In the genomic region with DNA sequence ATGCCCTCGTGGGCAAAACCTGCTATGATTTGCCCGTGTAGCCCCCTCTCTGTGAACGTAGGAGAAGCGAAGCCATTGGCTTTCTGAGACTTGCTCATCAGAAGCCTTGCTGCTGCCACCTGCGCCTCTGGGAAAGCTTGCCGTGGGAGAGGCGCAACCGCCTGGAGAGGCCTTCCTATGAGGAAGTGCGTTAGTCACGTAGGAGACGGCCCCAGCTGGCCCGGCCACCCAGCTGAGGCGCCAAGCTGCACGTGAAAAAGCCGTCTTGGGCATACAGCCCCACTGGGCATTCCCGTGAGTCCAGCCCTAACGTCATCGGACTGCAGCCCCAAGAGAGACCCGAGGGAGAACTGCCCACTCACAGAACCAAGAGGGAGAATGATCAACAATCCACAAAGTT, we compare ENCODE assay signal across 15 cellular contexts. TPM values are rescaled to one million over a fixed set of nuclear protein-coding genes. Genes with fewer than 3 reads are reported as not detected.
DNase-seq lines count a peak whose midpoint lies in the region; ATAC-seq and TF ChIP-seq lines count a peak whose summit lies in the region.
"Had no signal": no experiment of that assay in that cellular context is flagged by ENCODE, and none has a peak within 500 bp of the region (broad histone marks: within the 10 kb centered on the region; RNA-seq: fewer than 3 reads in every experiment).

No MANE protein-coding gene starts in this region.

- no peaks in the 10 kb centered on the region for H3K4me1 Mint-ChIP-seq in activated T-cell treated with anti-CD3 and anti-CD28 coated beads, Interleukin-2, amount 50 U/mL, for 24 hours (ENCODE audit: low read depth)
- H3K4me1 Mint-ChIP-seq: activated CD4-positive, alpha-beta memory T cell treated with anti-CD3 and anti-CD28 coated beads, Interleukin-2, amount 10 ng/mL, durations not matched to agents 7 days and 5 days had no signal

- H3K4me3 ChIP-seq in brain microvascular endothelial cell (ENCODE audit: low read depth, low read length) (no peak overlapping the region), heart left ventricle (peak overlapping the region in 6 of 12 donors; percentile 3 to 32 (median 20)), transverse colon (no peak overlapping the region)

- no peaks in the 10 kb centered on the region for H3K36me3 Mint-ChIP-seq in activated T-cell treated with anti-CD3 and anti-CD28 coated beads, Interleukin-2, amount 50 U/mL, for 24 hours (ENCODE audit: low read depth)

- H3K9me3 Mint-ChIP-seq in activated T-cell treated with anti-CD3 and anti-CD28 coated beads, Interleukin-2, amount 50 U/mL, for 24 hours, result no peaks in the 10 kb centered on the region
- H3K9me3 Mint-ChIP-seq: activated CD4-positive, alpha-beta memory T cell treated with anti-CD3 and anti-CD28 coated beads, Interleukin-2, amount 10 ng/mL, durations not matched to agents 7 days and 5 days; activated T-helper 2 cell treated with anti-CD3 and anti-CD28 coated beads, Interferon-gamma antibody, Interleukin-2, Interleukin-4, amounts not matched to agents 10 μg/mL and 5 μg/mL and 100 μg/mL, durations not matched to agents 14 hours and 24 hours and 36 hours had no signal

- H3K27ac ChIP-seq in brain microvascular endothelial cell (no peak overlapping the region), heart left ventricle (peak overlapping the region; percentile 56 to 89 (median 77)), transverse colon (peak overlapping the region in 3 of 4 donors; percentile 7 to 36 (median 23))

- no peak for TF ChIP-seq EP300 in transverse colon (IDR thresholded peaks at IDR 0.05; ENCODE audit: low read depth)

- H3K27me3 ChIP-seq in brain microvascular endothelial cell (replicated peaks) (no peaks in the 10 kb centered on the region), heart left ventricle (no peaks in the 10 kb centered on the region), transverse colon (no peaks in the 10 kb centered on the region)

- no peak overlapping the region for H3K27ac Mint-ChIP-seq in activated T-cell treated with anti-CD3 and anti-CD28 coated beads, Interleukin-2, amount 50 U/mL, for 24 hours
- H3K27ac Mint-ChIP-seq: activated CD4-positive, alpha-beta memory T cell treated with anti-CD3 and anti-CD28 coated beads, Interleukin-2, amount 10 ng/mL, durations not matched to agents 7 days and 5 days; activated T-helper 2 cell treated with anti-CD3 and anti-CD28 coated beads, Interferon-gamma antibody, Interleukin-2, Interleukin-4, amounts not matched to agents 10 μg/mL and 5 μg/mL and 100 μg/mL, durations not matched to agents 14 hours and 24 hours and 36 hours had no signal

- in situ Hi-C loops in brain microvascular endothelial cell (cut with HindIII; ENCODE audit: low pct_ligation_motif_present, low sequenced_read_pairs) (no loop called here), transverse colon (cut with MboI; ENCODE audit: low pct_ligation_motif_present in 1 of 4, low pct_unique_long_range_greater_than_20kb in 1 of 4, low sequenced_read_pairs in 3 of 4) (no loop called here)

- peak in 1 of 2 donors; percentile 18 for TF ChIP-seq POLR2A in heart left ventricle (IDR thresholded peaks at IDR 0.05)
- TF ChIP-seq POLR2A in transverse colon (IDR thresholded peaks at IDR 0.05), result no peak
- no peak for TF ChIP-seq POLR2A in erythroblast (IDR thresholded peaks at IDR 0.05; ENCODE audit: low read length)

- intact Hi-C loops in heart left ventricle (cut with DNase I) (loop anchor here in 8 of 10 donors (2.0 to 5.0 kb wide), 7 partner anchors 34 to 49 kb away; a partner anchor contains a TSS), posterior cingulate gyrus (cut with DNase I) (no loop called here), transverse colon (cut with DNase I; ENCODE audit: low total_unique reads) (no loop called here)

- H3K36me3 ChIP-seq in brain microvascular endothelial cell (replicated peaks), result no peaks in the 10 kb centered on the region
- no peaks in the 10 kb centered on the region for H3K36me3 ChIP-seq in heart left ventricle
- H3K36me3 ChIP-seq in transverse colon, result no peaks in the 10 kb centered on the region

- DNase-seq in brain microvascular endothelial cell, result peak; percentile 43
- DNase-seq in heart left ventricle, result peak; percentile 64 to 82 (median 74)
- peak in 7 of 10 donors; percentile 35 to 92 (median 63) for DNase-seq in posterior cingulate gyrus
- no peak for DNase-seq in transverse colon
- DNase-seq in activated T-cell treated with anti-CD3 and anti-CD28 coated beads, Interleukin-2, amount 50 U/mL, for 24 hours, result no peak
- DNase-seq in erythroblast (lab: John Stamatoyannopoulos, UW), result no peak
- DNase-seq: activated CD4-positive, alpha-beta memory T cell treated with anti-CD3 and anti-CD28 coated beads, Interleukin-2, amount 10 ng/mL, durations not matched to agents 7 days and 5 days; AML-193; amniotic stem cell; mesenchymal stem cell; NCI-H1436 treated with DMSO at 0.1 percent for 48 hours; trophoblast cell had no signal

- peaks cover 32% of the 10 kb centered on the region for H3K27me3 Mint-ChIP-seq in activated T-cell treated with anti-CD3 and anti-CD28 coated beads, Interleukin-2, amount 50 U/mL, for 24 hours

- H3K4me3 Mint-ChIP-seq in activated T-cell treated with anti-CD3 and anti-CD28 coated beads, Interleukin-2, amount 50 U/mL, for 24 hours, result no peak overlapping the region
- H3K4me3 Mint-ChIP-seq: activated CD4-positive, alpha-beta memory T cell treated with anti-CD3 and anti-CD28 coated beads, Interleukin-2, amount 10 ng/mL, durations not matched to agents 7 days and 5 days had no signal

- H3K4me1 ChIP-seq in heart left ventricle (peaks cover 0 to 43% (median 29%) of the 10 kb centered on the region in 12 donors), transverse colon (peaks cover 0 to 7% (median 0%) of the 10 kb centered on the region in 4 donors)

- TF ChIP-seq CTCF in brain microvascular endothelial cell (IDR thresholded peaks at IDR 0.05; ENCODE audit: low read depth, low read length, missing control alignments), result no peak
- no peak for TF ChIP-seq CTCF in heart left ventricle (IDR thresholded peaks at IDR 0.05)
- no peak for TF ChIP-seq CTCF in transverse colon (IDR thresholded peaks at IDR 0.05)

- WGBS in heart left ventricle, 4 donors, result 43 to 66% (median 55%) methylated on average over 17 to 19 of the region's 19 CpGs
- WGBS in transverse colon (ENCODE audit: low coverage in 1 of 2), 2 donors, result 77 to 78% methylated on average over 6 to 18 of the region's 19 CpGs

- H3K9me3 ChIP-seq in heart left ventricle, result no peaks in the 10 kb centered on the region
- H3K9me3 ChIP-seq in transverse colon, result no peaks in the 10 kb centered on the region

- ATAC-seq in heart left ventricle, result peak; percentile 45 to 81 (median 51)
- ATAC-seq in HG03108 (IDR thresholded peaks at IDR 0.05; ENCODE audit: unreplicated experiment), result no peak
- ATAC-seq: SK-N-SH treated with all-trans-retinoic acid at 6 μM for 48 hours had no signal

RNA-seq across cellular contexts. Expression of a gene that starts 49.1 kb away (rescaled TPM):
- total RNA-seq in heart left ventricle (100 to 1,000 TPM in 6 of 9 donors, 10 to 100 TPM in 3; 89.4 to 159 (median 112) TPM), transverse colon (100 to 1,000 TPM in 1 of 4 donors, 10 to 100 TPM in 3; 69.9 to 119 (median 93.0) TPM)
- 10 to 100 TPM; 26.8 to 41.8 TPM for polyA plus RNA-seq in heart left ventricle
- total RNA-seq: activated CD4-positive, alpha-beta memory T cell treated with anti-CD3 and anti-CD28 coated beads, Interleukin-2, amount 10 ng/mL, durations not matched to agents 7 days and 5 days; activated T-helper 2 cell treated with anti-CD3 and anti-CD28 coated beads, Interferon-gamma antibody, Interleukin-2, Interleukin-4, amounts not matched to agents 10 μg/mL and 5 μg/mL and 100 μg/mL, durations not matched to agents 14 hours and 24 hours and 36 hours had no signal

Comparison
In these comparisons a context has a peak if more than half of its experiments do, and no peak if none do; other contexts are left out.
1. DNase-seq: peak in brain microvascular endothelial cell (single experiment), heart left ventricle (5 of 5) and posterior cingulate gyrus (7 of 10); none in transverse colon (single experiment), activated T-cell treated with anti-CD3 and anti-CD28 coated beads, Interleukin-2, amount 50 U/mL, for 24 hours (single experiment) and erythroblast (0 of 2).
2. intact Hi-C loops: an anchor here in heart left ventricle (2.0 to 5.0 kb wide); none called in posterior cingulate gyrus and transverse colon.